ENCODE assay signal across 1 cellular context in the genomic region with DNA sequence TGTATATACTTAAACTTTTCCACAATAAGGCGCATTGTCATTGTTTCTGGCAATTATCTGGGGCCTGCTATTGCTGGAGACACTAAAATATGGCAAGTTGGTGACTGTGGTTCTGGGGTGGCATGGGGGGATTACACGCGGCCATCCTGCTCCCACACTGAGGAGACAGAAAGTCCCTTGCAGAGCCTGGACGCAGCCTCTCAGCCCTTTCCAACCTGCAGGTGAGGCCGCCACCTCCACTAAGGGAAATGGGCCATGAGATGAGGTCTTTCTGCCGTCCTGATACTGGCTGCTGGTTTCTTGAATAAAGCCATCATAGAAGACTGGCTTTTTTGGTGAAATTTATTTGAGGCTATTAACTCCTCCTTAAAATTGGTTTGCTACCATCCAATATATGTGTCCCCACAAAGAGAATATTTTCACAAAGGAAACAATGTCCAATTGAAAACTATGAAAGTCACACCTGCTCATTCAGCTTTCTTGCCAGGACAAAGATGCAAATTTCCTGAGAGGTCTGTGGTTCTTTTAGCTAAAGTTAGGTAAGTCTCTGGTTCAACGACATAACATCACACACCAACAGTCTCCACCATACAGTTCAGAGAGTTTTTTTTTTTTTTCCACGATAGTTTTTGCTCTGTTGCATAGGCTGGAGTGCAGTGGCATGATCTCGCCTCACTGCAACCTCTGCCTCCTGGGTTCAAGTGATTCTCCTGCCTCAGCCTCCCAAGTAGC.
TF ChIP-seq lines count a peak whose summit lies in the region.

No MANE protein-coding gene starts in this region.

TF ChIP-seq in GM12878, 131 proteins besides CTCF, POLR2A, EP300 and RAD21 (continued from another document):
- TF ChIP-seq, protein P1, sequence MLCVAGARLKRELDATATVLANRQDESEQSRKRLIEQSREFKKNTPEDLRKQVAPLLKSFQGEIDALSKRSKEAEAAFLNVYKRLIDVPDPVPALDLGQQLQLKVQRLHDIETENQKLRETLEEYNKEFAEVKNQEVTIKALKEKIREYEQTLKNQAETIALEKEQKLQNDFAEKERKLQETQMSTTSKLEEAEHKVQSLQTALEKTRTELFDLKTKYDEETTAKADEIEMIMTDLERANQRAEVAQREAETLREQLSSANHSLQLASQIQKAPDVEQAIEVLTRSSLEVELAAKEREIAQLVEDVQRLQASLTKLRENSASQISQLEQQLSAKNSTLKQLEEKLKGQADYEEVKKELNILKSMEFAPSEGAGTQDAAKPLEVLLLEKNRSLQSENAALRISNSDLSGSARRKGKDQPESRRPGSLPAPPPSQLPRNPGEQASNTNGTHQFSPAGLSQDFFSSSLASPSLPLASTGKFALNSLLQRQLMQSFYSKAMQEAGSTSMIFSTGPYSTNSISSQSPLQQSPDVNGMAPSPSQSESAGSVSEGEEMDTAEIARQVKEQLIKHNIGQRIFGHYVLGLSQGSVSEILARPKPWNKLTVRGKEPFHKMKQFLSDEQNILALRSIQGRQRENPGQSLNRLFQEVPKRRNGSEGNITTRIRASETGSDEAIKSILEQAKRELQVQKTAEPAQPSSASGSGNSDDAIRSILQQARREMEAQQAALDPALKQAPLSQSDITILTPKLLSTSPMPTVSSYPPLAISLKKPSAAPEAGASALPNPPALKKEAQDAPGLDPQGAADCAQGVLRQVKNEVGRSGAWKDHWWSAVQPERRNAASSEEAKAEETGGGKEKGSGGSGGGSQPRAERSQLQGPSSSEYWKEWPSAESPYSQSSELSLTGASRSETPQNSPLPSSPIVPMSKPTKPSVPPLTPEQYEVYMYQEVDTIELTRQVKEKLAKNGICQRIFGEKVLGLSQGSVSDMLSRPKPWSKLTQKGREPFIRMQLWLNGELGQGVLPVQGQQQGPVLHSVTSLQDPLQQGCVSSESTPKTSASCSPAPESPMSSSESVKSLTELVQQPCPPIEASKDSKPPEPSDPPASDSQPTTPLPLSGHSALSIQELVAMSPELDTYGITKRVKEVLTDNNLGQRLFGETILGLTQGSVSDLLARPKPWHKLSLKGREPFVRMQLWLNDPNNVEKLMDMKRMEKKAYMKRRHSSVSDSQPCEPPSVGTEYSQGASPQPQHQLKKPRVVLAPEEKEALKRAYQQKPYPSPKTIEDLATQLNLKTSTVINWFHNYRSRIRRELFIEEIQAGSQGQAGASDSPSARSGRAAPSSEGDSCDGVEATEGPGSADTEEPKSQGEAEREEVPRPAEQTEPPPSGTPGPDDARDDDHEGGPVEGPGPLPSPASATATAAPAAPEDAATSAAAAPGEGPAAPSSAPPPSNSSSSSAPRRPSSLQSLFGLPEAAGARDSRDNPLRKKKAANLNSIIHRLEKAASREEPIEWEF (IDR thresholded peaks at IDR 0.05; ENCODE audit: insufficient replicate concordance, low read depth, low read length) = no peak
- TF ChIP-seq CREM (IDR thresholded peaks at IDR 0.05; ENCODE audit: low read depth) = no peak
- TF ChIP-seq, protein P2, sequence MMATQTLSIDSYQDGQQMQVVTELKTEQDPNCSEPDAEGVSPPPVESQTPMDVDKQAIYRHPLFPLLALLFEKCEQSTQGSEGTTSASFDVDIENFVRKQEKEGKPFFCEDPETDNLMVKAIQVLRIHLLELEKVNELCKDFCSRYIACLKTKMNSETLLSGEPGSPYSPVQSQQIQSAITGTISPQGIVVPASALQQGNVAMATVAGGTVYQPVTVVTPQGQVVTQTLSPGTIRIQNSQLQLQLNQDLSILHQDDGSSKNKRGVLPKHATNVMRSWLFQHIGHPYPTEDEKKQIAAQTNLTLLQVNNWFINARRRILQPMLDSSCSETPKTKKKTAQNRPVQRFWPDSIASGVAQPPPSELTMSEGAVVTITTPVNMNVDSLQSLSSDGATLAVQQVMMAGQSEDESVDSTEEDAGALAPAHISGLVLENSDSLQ (IDR thresholded peaks at IDR 0.05) = no peak
- no peak for TF ChIP-seq FOXM1 (IDR thresholded peaks at IDR 0.05; ENCODE audit: low read depth, low read length)
- no peak for TF ChIP-seq NR2C2 (IDR thresholded peaks at IDR 0.05; ENCODE audit: borderline replicate concordance, control insufficient read depth, insufficient read length, low read depth)
- no peak for TF ChIP-seq RFX5 (IDR thresholded peaks at IDR 0.05; ENCODE audit: low read depth, low read length)
- TF ChIP-seq, protein P3, sequence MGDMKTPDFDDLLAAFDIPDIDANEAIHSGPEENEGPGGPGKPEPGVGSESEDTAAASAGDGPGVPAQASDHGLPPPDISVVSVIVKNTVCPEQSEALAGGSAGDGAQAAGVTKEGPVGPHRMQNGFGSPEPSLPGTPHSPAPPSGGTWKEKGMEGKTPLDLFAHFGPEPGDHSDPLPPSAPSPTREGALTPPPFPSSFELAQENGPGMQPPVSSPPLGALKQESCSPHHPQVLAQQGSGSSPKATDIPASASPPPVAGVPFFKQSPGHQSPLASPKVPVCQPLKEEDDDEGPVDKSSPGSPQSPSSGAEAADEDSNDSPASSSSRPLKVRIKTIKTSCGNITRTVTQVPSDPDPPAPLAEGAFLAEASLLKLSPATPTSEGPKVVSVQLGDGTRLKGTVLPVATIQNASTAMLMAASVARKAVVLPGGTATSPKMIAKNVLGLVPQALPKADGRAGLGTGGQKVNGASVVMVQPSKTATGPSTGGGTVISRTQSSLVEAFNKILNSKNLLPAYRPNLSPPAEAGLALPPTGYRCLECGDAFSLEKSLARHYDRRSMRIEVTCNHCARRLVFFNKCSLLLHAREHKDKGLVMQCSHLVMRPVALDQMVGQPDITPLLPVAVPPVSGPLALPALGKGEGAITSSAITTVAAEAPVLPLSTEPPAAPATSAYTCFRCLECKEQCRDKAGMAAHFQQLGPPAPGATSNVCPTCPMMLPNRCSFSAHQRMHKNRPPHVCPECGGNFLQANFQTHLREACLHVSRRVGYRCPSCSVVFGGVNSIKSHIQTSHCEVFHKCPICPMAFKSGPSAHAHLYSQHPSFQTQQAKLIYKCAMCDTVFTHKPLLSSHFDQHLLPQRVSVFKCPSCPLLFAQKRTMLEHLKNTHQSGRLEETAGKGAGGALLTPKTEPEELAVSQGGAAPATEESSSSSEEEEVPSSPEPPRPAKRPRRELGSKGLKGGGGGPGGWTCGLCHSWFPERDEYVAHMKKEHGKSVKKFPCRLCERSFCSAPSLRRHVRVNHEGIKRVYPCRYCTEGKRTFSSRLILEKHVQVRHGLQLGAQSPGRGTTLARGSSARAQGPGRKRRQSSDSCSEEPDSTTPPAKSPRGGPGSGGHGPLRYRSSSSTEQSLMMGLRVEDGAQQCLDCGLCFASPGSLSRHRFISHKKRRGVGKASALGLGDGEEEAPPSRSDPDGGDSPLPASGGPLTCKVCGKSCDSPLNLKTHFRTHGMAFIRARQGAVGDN (IDR thresholded peaks at IDR 0.05) = no peak
- TF ChIP-seq SPI1 (IDR thresholded peaks at IDR 0.05; ENCODE audit: borderline replicate concordance, insufficient read depth, low read depth, low read length) = no peak
- TF ChIP-seq KDM1A (IDR thresholded peaks at IDR 0.05; ENCODE audit: borderline replicate concordance) = no peak
- no peak for TF ChIP-seq BACH1 (IDR thresholded peaks at IDR 0.05; ENCODE audit: borderline replicate concordance)
- no peak for TF ChIP-seq SREBF2 (IDR thresholded peaks at IDR 0.05; ENCODE audit: low read length)
- TF ChIP-seq, protein P4, sequence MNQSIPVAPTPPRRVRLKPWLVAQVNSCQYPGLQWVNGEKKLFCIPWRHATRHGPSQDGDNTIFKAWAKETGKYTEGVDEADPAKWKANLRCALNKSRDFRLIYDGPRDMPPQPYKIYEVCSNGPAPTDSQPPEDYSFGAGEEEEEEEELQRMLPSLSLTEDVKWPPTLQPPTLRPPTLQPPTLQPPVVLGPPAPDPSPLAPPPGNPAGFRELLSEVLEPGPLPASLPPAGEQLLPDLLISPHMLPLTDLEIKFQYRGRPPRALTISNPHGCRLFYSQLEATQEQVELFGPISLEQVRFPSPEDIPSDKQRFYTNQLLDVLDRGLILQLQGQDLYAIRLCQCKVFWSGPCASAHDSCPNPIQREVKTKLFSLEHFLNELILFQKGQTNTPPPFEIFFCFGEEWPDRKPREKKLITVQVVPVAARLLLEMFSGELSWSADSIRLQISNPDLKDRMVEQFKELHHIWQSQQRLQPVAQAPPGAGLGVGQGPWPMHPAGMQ (IDR thresholded peaks at IDR 0.05; ENCODE audit: borderline replicate concordance) = no peak
- TF ChIP-seq LARP7 (IDR thresholded peaks at IDR 0.05) = no peak
- TF ChIP-seq MEF2B (IDR thresholded peaks at IDR 0.05; ENCODE audit: partially characterized antibody, poor library complexity, severe bottlenecking) = no peak
- no peak for TF ChIP-seq ESRRA (IDR thresholded peaks at IDR 0.05; ENCODE audit: low read length)
- TF ChIP-seq HDAC2 (IDR thresholded peaks at IDR 0.05) = no peak
- no peak for TF ChIP-seq ZSCAN29 (IDR thresholded peaks at IDR 0.05)
- TF ChIP-seq, protein P5, sequence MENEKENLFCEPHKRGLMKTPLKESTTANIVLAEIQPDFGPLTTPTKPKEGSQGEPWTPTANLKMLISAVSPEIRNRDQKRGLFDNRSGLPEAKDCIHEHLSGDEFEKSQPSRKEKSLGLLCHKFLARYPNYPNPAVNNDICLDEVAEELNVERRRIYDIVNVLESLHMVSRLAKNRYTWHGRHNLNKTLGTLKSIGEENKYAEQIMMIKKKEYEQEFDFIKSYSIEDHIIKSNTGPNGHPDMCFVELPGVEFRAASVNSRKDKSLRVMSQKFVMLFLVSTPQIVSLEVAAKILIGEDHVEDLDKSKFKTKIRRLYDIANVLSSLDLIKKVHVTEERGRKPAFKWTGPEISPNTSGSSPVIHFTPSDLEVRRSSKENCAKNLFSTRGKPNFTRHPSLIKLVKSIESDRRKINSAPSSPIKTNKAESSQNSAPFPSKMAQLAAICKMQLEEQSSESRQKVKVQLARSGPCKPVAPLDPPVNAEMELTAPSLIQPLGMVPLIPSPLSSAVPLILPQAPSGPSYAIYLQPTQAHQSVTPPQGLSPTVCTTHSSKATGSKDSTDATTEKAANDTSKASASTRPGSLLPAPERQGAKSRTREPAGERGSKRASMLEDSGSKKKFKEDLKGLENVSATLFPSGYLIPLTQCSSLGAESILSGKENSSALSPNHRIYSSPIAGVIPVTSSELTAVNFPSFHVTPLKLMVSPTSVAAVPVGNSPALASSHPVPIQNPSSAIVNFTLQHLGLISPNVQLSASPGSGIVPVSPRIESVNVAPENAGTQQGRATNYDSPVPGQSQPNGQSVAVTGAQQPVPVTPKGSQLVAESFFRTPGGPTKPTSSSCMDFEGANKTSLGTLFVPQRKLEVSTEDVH (IDR thresholded peaks at IDR 0.05; ENCODE audit: low read depth, partially characterized antibody) = no peak
TF ChIP-seq in GM12878: peak in this region for 0.
